Comparison of ENCODE assay signal across 17 cellular contexts in genomic region chr1:151478140-151478812, GRCh38.
"Had no signal": no experiment of that assay in that cellular context is flagged by ENCODE, and none has a peak within 500 bp of the region (broad histone marks: within the 10 kb centered on the region; RNA-seq: fewer than 3 reads in every experiment).

No MANE protein-coding gene starts in this region.

- H2AFZ ChIP-seq: parathyroid adenoma had no signal

- H3K9ac ChIP-seq: parathyroid adenoma had no signal

- H3K36me3 ChIP-seq: adrenal gland, gastroesophageal sphincter, neutrophil, sigmoid colon, spleen, thoracic aorta, upper lobe of left lung had no signal

- H3K27me3 ChIP-seq: adrenal gland, gastroesophageal sphincter, sigmoid colon, upper lobe of left lung had no signal

- H3K79me2 ChIP-seq: parathyroid adenoma had no signal

- ATAC-seq: activated CD4-positive, alpha-beta T cell treated with anti-CD3 and anti-CD28 coated beads for 36 hours; activated naive CD4-positive, alpha-beta T cell treated with anti-CD3 and anti-CD28 coated beads, Interleukin-2, amount 50 U/mL, for 72 hours; esophagus mucosa; gastroesophageal sphincter; natural killer cell treated with Interleukin-12 subunit alpha and Interleukin-12 subunit beta and Interleukin-15 and Interleukin-18, amount 100 ng/mL, for 72 hours; stimulated activated naive B cell treated with anti-CD40 and anti-IgM and Interleukin-4, amounts not matched to agents 10 μg/mL and 1 μg/mL and 100 μg/mL, for 72 hours had no signal

- DNase-seq: activated CD4-positive, alpha-beta T cell treated with anti-CD3 and anti-CD28 coated beads for 36 hours; activated CD4-positive, alpha-beta T cell treated with anti-CD3 and anti-CD28 coated beads, Interleukin-2, amount 50 U/mL, for 48 hours; activated gamma-delta T cell; adrenal gland; effector CD8-positive, alpha-beta T cell; sigmoid colon; spleen; stimulated activated naive B cell treated with anti-CD40 and anti-IgM and Interleukin-4, amounts not matched to agents 10 μg/mL and 1 μg/mL and 100 μg/mL, for 72 hours; T-helper 2 cell; upper lobe of left lung had no signal

- H3K4me1 ChIP-seq: adrenal gland, parathyroid adenoma had no signal

- H3K27ac ChIP-seq: adrenal gland, gastroesophageal sphincter, neutrophil, parathyroid adenoma, spleen, thoracic aorta had no signal

- H3K4me3 ChIP-seq: adrenal gland, gastroesophageal sphincter, sigmoid colon, spleen, thoracic aorta, upper lobe of left lung had no signal

- H3K9me3 ChIP-seq: neutrophil had no signal
